In genomic region chr2:62200868-62201267, GRCh38 we compare ENCODE assay signal across 13 cellular contexts. TPM values are rescaled to one million over a fixed set of nuclear protein-coding genes. Genes with fewer than 3 reads are reported as not detected.
DNase-seq lines count a peak whose midpoint lies in the region; ATAC-seq and TF ChIP-seq lines count a peak whose summit lies in the region.
"Had no signal": no experiment of that assay in that cellular context is flagged by ENCODE, and none has a peak within 500 bp of the region (broad histone marks: within the 10 kb centered on the region; RNA-seq: fewer than 3 reads in every experiment).

No MANE protein-coding gene starts in this region.

- no peaks in the 10 kb centered on the region for H3F3A ChIP-seq in OCI-LY1 (ENCODE audit: insufficient read depth, low read length)

- intact Hi-C loops in CD4-positive, alpha-beta T cell (cut with DNase I, micrococcal nuclease), result loop anchor here in 1 of 2 experiments (1.0 kb wide), 1 partner anchor 20 kb away; no protein-coding TSS in a partner anchor

- no peak for TF ChIP-seq CTCF in CD4-positive, alpha-beta T cell (IDR thresholded peaks at IDR 0.05)
- TF ChIP-seq CTCF in OCI-LY1 (IDR thresholded peaks at IDR 0.05; ENCODE audit: low read length), result no peak

- CTCF ChIA-PET in CD4-positive, alpha-beta T cell (lab: Charles Lee), result interaction anchor here (1.0 kb wide), 1 partner anchor 8 kb away, joined by 3 read pairs; no protein-coding TSS in a partner anchor

- peak overlapping the region; percentile 99 for H3K4me3 ChIP-seq in OCI-LY1 (ENCODE audit: low read depth, low read length, poor library complexity, severe bottlenecking)
- H3K4me3 ChIP-seq: body of pancreas, pancreas had no signal

- DNase-seq in NCI-H1105 (lab: John Stamatoyannopoulos, UW), result peak; percentile 17
- no peak for DNase-seq in NCI-H1105 treated with DMSO at 0.1 percent for 48 hours (lab: John Stamatoyannopoulos, UW)
- DNase-seq in CD4-positive, alpha-beta T cell, result no peak
- no peak for DNase-seq in effector memory CD8-positive, alpha-beta T cell
- DNase-seq in putamen (ENCODE audit: low spot score), result no peak
- no peak for DNase-seq in ACHN
- DNase-seq: 8988T, body of pancreas, foreskin keratinocyte, mesendoderm, pancreas had no signal

- H3K9me3 Mint-ChIP-seq in CD4-positive, alpha-beta T cell, result no peaks in the 10 kb centered on the region
- no peaks in the 10 kb centered on the region for H3K9me3 Mint-ChIP-seq in effector memory CD8-positive, alpha-beta T cell

- H4K20me1 ChIP-seq in OCI-LY1 (ENCODE audit: insufficient read depth, low read length), result peaks cover 4% of the 10 kb centered on the region; the same call in 1 of the 2 replicates

- POLR2A ChIA-PET in CD4-positive, alpha-beta T cell (lab: Charles Lee), result interaction anchor here (1.0 to 1.4 kb wide), 2 partner anchors 8 to 12 kb away, joined by 3 to 4 read pairs; no protein-coding TSS in a partner anchor

- peaks cover 52% of the 10 kb centered on the region for H3K4me1 ChIP-seq in OCI-LY1 (ENCODE audit: insufficient read depth, low read length, severe bottlenecking)

- peak overlapping the region; percentile 92 for H3K4me2 ChIP-seq in OCI-LY1 (ENCODE audit: low read length)

- H3K9ac ChIP-seq in OCI-LY1 (ENCODE audit: low read length), result peak overlapping the region; percentile 99; the same call in 1 of the 2 replicates

- in situ Hi-C loops in ACHN (cut with HindIII; ENCODE audit: low pct_ligation_motif_present, low pct_unique_long_range_greater_than_20kb, low sequenced_read_pairs), result no loop called here

- H3K4me1 Mint-ChIP-seq in CD4-positive, alpha-beta T cell (ENCODE audit: low read depth), result peaks cover 76% of the 10 kb centered on the region
- peaks cover 68 to 79% of the 10 kb centered on the region in 2 donors for H3K4me1 Mint-ChIP-seq in effector memory CD8-positive, alpha-beta T cell (ENCODE audit: low read depth in 2 of 2)

- H3K27me3 ChIP-seq in CD4-positive, alpha-beta T cell (ENCODE audit: control insufficient read depth, insufficient read depth, low read length), result no peaks in the 10 kb centered on the region
- H3K27me3 ChIP-seq in OCI-LY1 (ENCODE audit: insufficient read depth, low read length), result no peaks in the 10 kb centered on the region
- H3K27me3 ChIP-seq: body of pancreas, foreskin keratinocyte, pancreas had no signal

- H3K9me3 ChIP-seq in CD4-positive, alpha-beta T cell (ENCODE audit: control insufficient read depth, low read length), result no peaks in the 10 kb centered on the region
- H3K9me3 ChIP-seq in OCI-LY1 (ENCODE audit: low read length), result no peaks in the 10 kb centered on the region
- H3K9me3 ChIP-seq: body of pancreas, pancreas had no signal

- H3K4me3 Mint-ChIP-seq in CD4-positive, alpha-beta T cell, result peak overlapping the region; percentile 95
- peak overlapping the region; percentile 94 to 96 for H3K4me3 Mint-ChIP-seq in effector memory CD8-positive, alpha-beta T cell

- H3K27me3 Mint-ChIP-seq in CD4-positive, alpha-beta T cell, result no peaks in the 10 kb centered on the region
- no peaks in the 10 kb centered on the region for H3K27me3 Mint-ChIP-seq in effector memory CD8-positive, alpha-beta T cell

- H3K36me3 Mint-ChIP-seq in CD4-positive, alpha-beta T cell (ENCODE audit: low read depth), result peaks cover 6% of the 10 kb centered on the region
- peaks cover 27% of the 10 kb centered on the region for H3K36me3 Mint-ChIP-seq in effector memory CD8-positive, alpha-beta T cell (ENCODE audit: insufficient read depth)

- no peak overlapping the region for H3K27ac ChIP-seq in CD4-positive, alpha-beta T cell (ENCODE audit: low read depth, low read length)
- peak overlapping the region; percentile 67 for H3K27ac ChIP-seq in OCI-LY1 (ENCODE audit: low read depth, low read length, poor library complexity, severe bottlenecking)
- H3K27ac ChIP-seq: body of pancreas, foreskin keratinocyte, pancreas had no signal

- H3K9me2 ChIP-seq in OCI-LY1 (ENCODE audit: low read depth, low read length), result no peaks in the 10 kb centered on the region

- no peak for ATAC-seq in CD4-positive, alpha-beta T cell (ENCODE audit: poor library complexity)
- no peak for ATAC-seq in effector memory CD8-positive, alpha-beta T cell (replicated peaks)
- no peak for ATAC-seq in GM19395 (IDR thresholded peaks at IDR 0.05; ENCODE audit: unreplicated experiment)
- ATAC-seq: body of pancreas, foreskin keratinocyte, pancreas had no signal

- H2AFZ ChIP-seq in OCI-LY1 (ENCODE audit: low read length), result no peak overlapping the region

- H3K79me2 ChIP-seq in OCI-LY1 (ENCODE audit: insufficient read depth, low read length), result peaks cover 96% of the 10 kb centered on the region

- H3K36me3 ChIP-seq in OCI-LY1 (ENCODE audit: insufficient read depth, low read length), result peaks cover 28% of the 10 kb centered on the region
- H3K36me3 ChIP-seq: pancreas had no signal

- H3K27ac Mint-ChIP-seq in CD4-positive, alpha-beta T cell, result peak overlapping the region; percentile 76
- H3K27ac Mint-ChIP-seq in effector memory CD8-positive, alpha-beta T cell, result peak overlapping the region; percentile 24 to 84

RNA-seq across cellular contexts. Expression of gene B3GNT2, which starts 5.0 kb away (rescaled TPM):
- total RNA-seq in CD4-positive, alpha-beta T cell, result 10 to 100 TPM; 47.7 TPM
